27 cellular contexts compared by ENCODE assay signal in genomic region chr17:73423806-73424205, GRCh38.
"Had no signal": no experiment of that assay in that cellular context is flagged by ENCODE, and none has a peak within 500 bp of the region (broad histone marks: within the 10 kb centered on the region; RNA-seq: fewer than 3 reads in every experiment).

No MANE protein-coding gene starts in this region.

- H3K9me3 ChIP-seq: colonic mucosa, gastrocnemius medialis, ovary, right lobe of liver, stomach, thyroid gland had no signal

- H3K4me1 ChIP-seq: colonic mucosa, gastrocnemius medialis, right lobe of liver, stomach, thyroid gland had no signal

- H3K36me3 ChIP-seq: colonic mucosa, gastrocnemius medialis, ovary, right lobe of liver, thyroid gland had no signal

- H3K9me3 Mint-ChIP-seq: dendritic cell treated with granulocyte-macrophage colony-stimulating factor and Interleukin-4, amounts not matched to agents 40 ng/mL and 50 ng/mL, for 4 days; endodermal cell; naive thymus-derived CD4-positive, alpha-beta T cell; nephron; stimulated activated effector memory CD8-positive, alpha-beta T cell treated with anti-CD3 and anti-CD28 coated beads, Interleukin-12 subunit alpha, Interleukin-12 subunit beta, amount 100 ng/mL, for 72 hours had no signal

- H3K79me2 ChIP-seq: hepatocyte had no signal

- H3K27me3 Mint-ChIP-seq: dendritic cell treated with granulocyte-macrophage colony-stimulating factor and Interleukin-4, amounts not matched to agents 40 ng/mL and 50 ng/mL, for 4 days; naive thymus-derived CD4-positive, alpha-beta T cell had no signal

- H3K27me3 ChIP-seq: colonic mucosa, gastrocnemius medialis, hepatocyte, ovary, right lobe of liver, stomach, thyroid gland had no signal

- H3K4me2 ChIP-seq: hepatocyte, smooth muscle cell had no signal

- H3K4me3 Mint-ChIP-seq: dendritic cell treated with granulocyte-macrophage colony-stimulating factor and Interleukin-4, amounts not matched to agents 40 ng/mL and 50 ng/mL, for 4 days; endodermal cell; nephron; stimulated activated effector memory CD8-positive, alpha-beta T cell treated with anti-CD3 and anti-CD28 coated beads, Interleukin-12 subunit alpha, Interleukin-12 subunit beta, amount 100 ng/mL, for 72 hours had no signal

- H3K4me1 Mint-ChIP-seq: endodermal cell; naive thymus-derived CD4-positive, alpha-beta T cell; nephron; stimulated activated effector memory CD8-positive, alpha-beta T cell treated with anti-CD3 and anti-CD28 coated beads, Interleukin-12 subunit alpha, Interleukin-12 subunit beta, amount 100 ng/mL, for 72 hours had no signal

- H3K36me3 Mint-ChIP-seq: stimulated activated effector memory CD8-positive, alpha-beta T cell treated with anti-CD3 and anti-CD28 coated beads, Interleukin-12 subunit alpha, Interleukin-12 subunit beta, amount 100 ng/mL, for 72 hours had no signal

- H2AFZ ChIP-seq: hepatocyte had no signal

- H3K27ac Mint-ChIP-seq: dendritic cell treated with granulocyte-macrophage colony-stimulating factor and Interleukin-4, amounts not matched to agents 40 ng/mL and 50 ng/mL, for 4 days; endodermal cell; naive thymus-derived CD4-positive, alpha-beta T cell; nephron; stimulated activated effector memory CD8-positive, alpha-beta T cell treated with anti-CD3 and anti-CD28 coated beads, Interleukin-12 subunit alpha, Interleukin-12 subunit beta, amount 100 ng/mL, for 72 hours had no signal

- H3K4me3 ChIP-seq: colonic mucosa, gastrocnemius medialis, hepatocyte, ovary, right lobe of liver, smooth muscle cell, stomach, thyroid gland had no signal

- ATAC-seq: esophagus mucosa; gastrocnemius medialis; left lobe of liver; naive thymus-derived CD4-positive, alpha-beta T cell; right lobe of liver; stimulated activated effector memory CD8-positive, alpha-beta T cell treated with anti-CD3 and anti-CD28 coated beads, Interleukin-12 subunit alpha, Interleukin-12 subunit beta, amount 100 ng/mL, for 72 hours had no signal

- H3K27ac ChIP-seq: colonic mucosa, epithelial cell of prostate, gastrocnemius medialis, hepatocyte, ovary, right lobe of liver, stomach, thyroid gland had no signal

- DNase-seq: colonic mucosa; effector CD8-positive, alpha-beta T cell; endodermal cell; foreskin fibroblast; gastrocnemius medialis; head of caudate nucleus; mammary epithelial cell; mesendoderm; midbrain; naive thymus-derived CD4-positive, alpha-beta T cell; occipital lobe; ovary; retina; right lobe of liver; stimulated activated CD4-positive, alpha-beta T cell treated with anti-CD3 and anti-CD28 coated beads, Interleukin-2, amount 100 ng/mL, for 24 hours; stimulated activated CD4-positive, alpha-beta T cell treated with anti-CD3 and anti-CD28 coated beads, Interleukin-4, amount 100 ng/mL, for 24 hours; stimulated activated naive CD4-positive, alpha-beta T cell treated with Interleukin-2 at 50 U/mL for 16 hours; stomach; thyroid gland had no signal
